In the genomic region with DNA sequence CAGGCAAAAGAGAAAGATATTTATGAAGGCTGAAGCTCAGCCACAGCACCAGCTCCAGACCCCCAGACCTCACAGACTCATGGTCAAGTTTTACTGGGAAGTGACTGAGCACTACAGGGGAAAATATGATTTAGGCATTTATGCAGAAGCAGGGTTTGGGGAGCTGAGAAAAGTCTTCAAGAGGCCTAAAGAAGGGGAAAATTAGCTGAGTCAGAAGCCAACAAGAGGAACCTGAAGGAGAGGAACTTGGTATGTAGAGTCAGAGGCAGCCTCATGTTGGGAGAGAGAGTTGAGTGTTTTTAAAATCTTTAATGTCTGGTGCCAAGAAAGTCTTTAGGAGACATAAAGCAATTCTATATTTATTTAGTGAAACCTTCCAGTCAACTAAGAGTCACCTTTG, we compare ENCODE assay signal across 12 cellular contexts.
DNase-seq lines count a peak whose midpoint lies in the region; ATAC-seq and TF ChIP-seq lines count a peak whose summit lies in the region.
"Had no signal": no experiment of that assay in that cellular context is flagged by ENCODE, and none has a peak within 500 bp of the region (broad histone marks: within the 10 kb centered on the region; RNA-seq: fewer than 3 reads in every experiment).

No MANE protein-coding gene starts in this region.

- no peaks in the 10 kb centered on the region for H3F3A ChIP-seq in GM23338 (replicated peaks; ENCODE audit: low read depth)

- H3K27me3 Mint-ChIP-seq in GM23338 (ENCODE audit: insufficient read depth, low read depth, poor library complexity) (peaks cover 3% of the 10 kb centered on the region), activated B cell treated with CpG ODN at 0.5 μM for 24 hours (no peaks in the 10 kb centered on the region), mesothelial cell of epicardium (ENCODE audit: low read depth) (peaks cover 3% of the 10 kb centered on the region)
- H3K27me3 Mint-ChIP-seq in stimulated activated naive B cell treated with anti-CD40 and anti-IgM and Interleukin-4, amounts not matched to agents 10 μg/mL and 1 μg/mL and 100 μg/mL, for 72 hours: peaks cover 0 to 3% of the 10 kb centered on the region in 2 donors
- peaks cover 7 to 16% of the 10 kb centered on the region in 2 donors for H3K27me3 Mint-ChIP-seq in natural killer cell treated with Interleukin-12 subunit alpha and Interleukin-12 subunit beta and Interleukin-15 and Interleukin-18, amount 100 ng/mL, for 72 hours

- H3K9me3 Mint-ChIP-seq in GM23338 (peaks cover 18% of the 10 kb centered on the region; the same call in 2 of the 3 replicates), activated B cell treated with CpG ODN at 0.5 μM for 24 hours (no peaks in the 10 kb centered on the region), mesothelial cell of epicardium (peaks cover 19% of the 10 kb centered on the region)
- H3K9me3 Mint-ChIP-seq in stimulated activated naive B cell treated with anti-CD40 and anti-IgM and Interleukin-4, amounts not matched to agents 10 μg/mL and 1 μg/mL and 100 μg/mL, for 72 hours: peaks cover 3 to 4% of the 10 kb centered on the region in 2 donors
- no peaks in the 10 kb centered on the region for H3K9me3 Mint-ChIP-seq in natural killer cell treated with Interleukin-12 subunit alpha and Interleukin-12 subunit beta and Interleukin-15 and Interleukin-18, amount 100 ng/mL, for 72 hours

- intact Hi-C loops in activated B cell treated with CpG ODN at 0.5 μM for 24 hours (cut with micrococcal nuclease): loop anchor here (5.0 kb wide), 1 partner anchor 66 kb away; no protein-coding TSS in a partner anchor

- H3K27ac Mint-ChIP-seq in GM23338 (no peak overlapping the region; the same call in 1 of the 2 replicates), activated B cell treated with CpG ODN at 0.5 μM for 24 hours (peak overlapping the region; percentile 13), mesothelial cell of epicardium (no peak overlapping the region)
- peak overlapping the region; percentile 80 for H3K27ac Mint-ChIP-seq in stimulated activated naive B cell treated with anti-CD40 and anti-IgM and Interleukin-4, amounts not matched to agents 10 μg/mL and 1 μg/mL and 100 μg/mL, for 72 hours
- H3K27ac Mint-ChIP-seq in natural killer cell treated with Interleukin-12 subunit alpha and Interleukin-12 subunit beta and Interleukin-15 and Interleukin-18, amount 100 ng/mL, for 72 hours: no peak overlapping the region

- TF ChIP-seq CTCF in GM23338 (conservative IDR thresholded peaks at IDR 0.05; ENCODE audit: low read depth in 2 of 2) (no peak), activated B cell treated with CpG ODN at 0.5 μM for 24 hours (IDR thresholded peaks at IDR 0.05) (no peak), hepatocyte (IDR thresholded peaks at IDR 0.05; ENCODE audit: poor library complexity) (no peak), mesothelial cell of epicardium (IDR thresholded peaks at IDR 0.05; ENCODE audit: unreplicated experiment) (no peak)

- H3K36me3 ChIP-seq in GM23338 (ENCODE audit: insufficient read depth) (no peaks in the 10 kb centered on the region), hepatocyte (replicated peaks; ENCODE audit: insufficient read depth, low read depth) (no peaks in the 10 kb centered on the region)
- H3K36me3 ChIP-seq: breast epithelium had no signal

- POLR2A ChIA-PET in activated B cell treated with CpG ODN at 0.5 μM for 24 hours (lab: Charles Lee): no interaction called here

- no peaks in the 10 kb centered on the region for H3K9me3 ChIP-seq in hepatocyte (ENCODE audit: low read depth)
- H3K9me3 ChIP-seq: breast epithelium had no signal

- H3K9me2 ChIP-seq in GM23338 (ENCODE audit: insufficient read depth) (peaks cover 23% of the 10 kb centered on the region), hepatocyte (replicated peaks; ENCODE audit: insufficient read depth) (no peaks in the 10 kb centered on the region)

- no peaks in the 10 kb centered on the region for H3K27me3 ChIP-seq in GM23338 (ENCODE audit: insufficient read depth)
- H3K27me3 ChIP-seq in hepatocyte: no peaks in the 10 kb centered on the region
- H3K27me3 ChIP-seq: breast epithelium had no signal

- H4K20me1 ChIP-seq in GM23338 (replicated peaks; ENCODE audit: insufficient read depth): no peaks in the 10 kb centered on the region
- H4K20me1 ChIP-seq in hepatocyte (ENCODE audit: insufficient read depth, poor library complexity, severe bottlenecking): no peaks in the 10 kb centered on the region

- H3K4me1 ChIP-seq in GM23338 (ENCODE audit: insufficient read depth): peaks cover 6% of the 10 kb centered on the region
- H3K4me1 ChIP-seq in hepatocyte (ENCODE audit: insufficient read depth): no peaks in the 10 kb centered on the region
- H3K4me1 ChIP-seq: breast epithelium had no signal

- CTCF ChIA-PET in activated B cell treated with CpG ODN at 0.5 μM for 24 hours (lab: Charles Lee): no interaction called here

- ATAC-seq in GM23338: no peak
- ATAC-seq in activated B cell treated with CpG ODN at 0.5 μM for 24 hours (ENCODE audit: low read depth): no peak
- ATAC-seq in stimulated activated naive B cell treated with anti-CD40 and anti-IgM and Interleukin-4, amounts not matched to agents 10 μg/mL and 1 μg/mL and 100 μg/mL, for 72 hours (replicated peaks): peak; percentile 47 to 61
- ATAC-seq in natural killer cell treated with Interleukin-12 subunit alpha and Interleukin-12 subunit beta and Interleukin-15 and Interleukin-18, amount 100 ng/mL, for 72 hours: no peak

- no peak overlapping the region for H3K4me3 ChIP-seq in GM23338
- H3K4me3 ChIP-seq in hepatocyte: no peak overlapping the region
- H3K4me3 ChIP-seq: breast epithelium had no signal

- H3K4me1 Mint-ChIP-seq in GM23338 (peaks cover 6% of the 10 kb centered on the region; the same call in 2 of the 3 replicates), activated B cell treated with CpG ODN at 0.5 μM for 24 hours (peaks cover 25% of the 10 kb centered on the region), mesothelial cell of epicardium (no peaks in the 10 kb centered on the region)
- H3K4me1 Mint-ChIP-seq in stimulated activated naive B cell treated with anti-CD40 and anti-IgM and Interleukin-4, amounts not matched to agents 10 μg/mL and 1 μg/mL and 100 μg/mL, for 72 hours: peaks cover 28 to 48% of the 10 kb centered on the region in 2 donors
- no peaks in the 10 kb centered on the region for H3K4me1 Mint-ChIP-seq in natural killer cell treated with Interleukin-12 subunit alpha and Interleukin-12 subunit beta and Interleukin-15 and Interleukin-18, amount 100 ng/mL, for 72 hours (ENCODE audit: low read depth in 2 of 2)

- H3K27ac ChIP-seq in GM23338 (ENCODE audit: low read depth) (no peak overlapping the region), hepatocyte (peak overlapping the region; percentile 62)
- H3K27ac ChIP-seq: KMS-11 had no signal

- no peak overlapping the region for H3K4me3 Mint-ChIP-seq in GM23338
- H3K4me3 Mint-ChIP-seq in activated B cell treated with CpG ODN at 0.5 μM for 24 hours: no peak overlapping the region
- peak overlapping the region; percentile 1 to 12 for H3K4me3 Mint-ChIP-seq in stimulated activated naive B cell treated with anti-CD40 and anti-IgM and Interleukin-4, amounts not matched to agents 10 μg/mL and 1 μg/mL and 100 μg/mL, for 72 hours
- no peak overlapping the region for H3K4me3 Mint-ChIP-seq in natural killer cell treated with Interleukin-12 subunit alpha and Interleukin-12 subunit beta and Interleukin-15 and Interleukin-18, amount 100 ng/mL, for 72 hours
- no peak overlapping the region for H3K4me3 Mint-ChIP-seq in mesothelial cell of epicardium

- DNase-seq in GM23338 (ENCODE audit: low spot score): no peak
- DNase-seq in activated B cell treated with CpG ODN at 0.5 μM for 24 hours: no peak
- DNase-seq in hepatocyte (ENCODE audit: low spot score): no peak
- DNase-seq in stimulated activated naive B cell treated with anti-CD40 and anti-IgM and Interleukin-4, amounts not matched to agents 10 μg/mL and 1 μg/mL and 100 μg/mL, for 72 hours: no peak
- DNase-seq in natural killer cell treated with Interleukin-12 subunit alpha and Interleukin-12 subunit beta and Interleukin-15 and Interleukin-18, amount 100 ng/mL, for 72 hours (ENCODE audit: low spot score): no peak
- DNase-seq in amygdala (lab: John Stamatoyannopoulos, UW): no peak
- DNase-seq in mesothelial cell of epicardium (ENCODE audit: low spot score in 2 of 2, unreplicated experiment in 2 of 2): no peak
- no peak for DNase-seq in NCI-H1417 (lab: John Stamatoyannopoulos, UW)
- DNase-seq: stimulated activated CD4-positive, alpha-beta T cell treated with anti-CD3 and anti-CD28 coated beads, Interleukin-12 subunit alpha, Interleukin-12 subunit beta, amount 100 ng/mL, for 4 hours; SW 1271 had no signal

- H3K36me3 Mint-ChIP-seq in GM23338 (ENCODE audit: low read depth): no peaks in the 10 kb centered on the region; the same call in 2 of the 3 replicates
- H3K36me3 Mint-ChIP-seq in activated B cell treated with CpG ODN at 0.5 μM for 24 hours (ENCODE audit: low read depth): no peaks in the 10 kb centered on the region
- H3K36me3 Mint-ChIP-seq in stimulated activated naive B cell treated with anti-CD40 and anti-IgM and Interleukin-4, amounts not matched to agents 10 μg/mL and 1 μg/mL and 100 μg/mL, for 72 hours: peaks cover 0 to 3% of the 10 kb centered on the region in 2 donors
- H3K36me3 Mint-ChIP-seq in natural killer cell treated with Interleukin-12 subunit alpha and Interleukin-12 subunit beta and Interleukin-15 and Interleukin-18, amount 100 ng/mL, for 72 hours: no peaks in the 10 kb centered on the region
- H3K36me3 Mint-ChIP-seq in mesothelial cell of epicardium: no peaks in the 10 kb centered on the region

- no peak overlapping the region for H3K4me2 ChIP-seq in GM23338
- H3K4me2 ChIP-seq in hepatocyte: no peak overlapping the region
- H3K4me2 ChIP-seq: KMS-11 had no signal

- H3K79me2 ChIP-seq in GM23338 (replicated peaks; ENCODE audit: insufficient read depth) (no peaks in the 10 kb centered on the region), hepatocyte (no peaks in the 10 kb centered on the region)

- H2AFZ ChIP-seq in GM23338: 0 out of 2 replicates have a peak overlapping the region, but pooled peaks have one; percentile 23
- H2AFZ ChIP-seq in hepatocyte: no peak overlapping the region

TF ChIP-seq in GM23338, 12 proteins besides CTCF, POLR2A, EP300 and RAD21:
- TF ChIP-seq NANOG (IDR thresholded peaks at IDR 0.05; ENCODE audit: borderline replicate concordance) (no peak), JUNB (IDR thresholded peaks at IDR 0.05; ENCODE audit: unreplicated experiment) (no peak), EZH2phosphoT487 (IDR thresholded peaks at IDR 0.05; ENCODE audit: unreplicated experiment) (no peak)

Comparison
In these comparisons a context has a peak if more than half of its experiments do, and no peak if none do; other contexts are left out.
1. ATAC-seq: peak in stimulated activated naive B cell treated with anti-CD40 and anti-IgM and Interleukin-4, amounts not matched to agents 10 μg/mL and 1 μg/mL and 100 μg/mL, for 72 hours (2 of 2); none in GM23338 (single experiment), activated B cell treated with CpG ODN at 0.5 μM for 24 hours (single experiment) and natural killer cell treated with Interleukin-12 subunit alpha and Interleukin-12 subunit beta and Interleukin-15 and Interleukin-18, amount 100 ng/mL, for 72 hours (0 of 2).
2. H3K27ac Mint-ChIP-seq: peak in activated B cell treated with CpG ODN at 0.5 μM for 24 hours (single experiment) and stimulated activated naive B cell treated with anti-CD40 and anti-IgM and Interleukin-4, amounts not matched to agents 10 μg/mL and 1 μg/mL and 100 μg/mL, for 72 hours (single experiment); none in GM23338 (single experiment), natural killer cell treated with Interleukin-12 subunit alpha and Interleukin-12 subunit beta and Interleukin-15 and Interleukin-18, amount 100 ng/mL, for 72 hours (0 of 2) and mesothelial cell of epicardium (single experiment).
3. H3K4me3 Mint-ChIP-seq: peak in stimulated activated naive B cell treated with anti-CD40 and anti-IgM and Interleukin-4, amounts not matched to agents 10 μg/mL and 1 μg/mL and 100 μg/mL, for 72 hours (2 of 2); none in GM23338 (single experiment), activated B cell treated with CpG ODN at 0.5 μM for 24 hours (single experiment), natural killer cell treated with Interleukin-12 subunit alpha and Interleukin-12 subunit beta and Interleukin-15 and Interleukin-18, amount 100 ng/mL, for 72 hours (single experiment) and mesothelial cell of epicardium (single experiment).